ENCODE assay signal across 8 cellular contexts in genomic region chr20:37095108-37095608, GRCh38. TPM values are rescaled to one million over a fixed set of nuclear protein-coding genes. Genes with fewer than 3 reads are reported as not detected.
DNase-seq lines count a peak whose midpoint lies in the region; ATAC-seq and TF ChIP-seq lines count a peak whose summit lies in the region.

No MANE protein-coding gene starts in this region.

- peaks cover 18% of the 10 kb centered on the region for H3K36me3 Mint-ChIP-seq in central memory CD8-positive, alpha-beta T cell (ENCODE audit: insufficient read depth)

- H3K27ac ChIP-seq in AG04450 (ENCODE audit: low read depth, low read length) = no peak overlapping the region

- CTCF ChIA-PET in AG04450 (lab: Charles Lee) = interaction anchor here (0.5 to 1.7 kb wide), 5 partner anchors 14 to 101 kb away, joined by 3 to 6 read pairs (median 5); no protein-coding TSS in a partner anchor

- WGBS in lower leg skin, 2 donors = 1 to 3% methylated on average over 19 of the region's 19 CpGs

- TF ChIP-seq CTCF in AG04450 (IDR thresholded peaks at IDR 0.05; ENCODE audit: low read depth, low read length) (no peak), lower leg skin (IDR thresholded peaks at IDR 0.05) (no peak)

- DNase-seq in AG04450 (ENCODE audit: low read depth, low spot score) (no peak), T-helper 2 cell (peak in 4 of 5 experiments; percentile 25 to 84 (median 38)), lower leg skin (ENCODE audit: low spot score in 2 of 2) (peak in 1 of 2 donors; percentile 76), NCI-H226 (no peak)
- peak; percentile 22 to 37 for DNase-seq in central memory CD8-positive, alpha-beta T cell (ENCODE audit: low spot score in 2 of 2)
- peak; percentile 33 for DNase-seq in stimulated activated naive CD8-positive, alpha-beta T cell treated with anti-CD3 and anti-CD28 coated beads, Interleukin-15, Interleukin-2, amounts not matched to agents 100 U/mL and 50 U/mL, for 24 hours

- no peaks in the 10 kb centered on the region for H3K27me3 Mint-ChIP-seq in central memory CD8-positive, alpha-beta T cell

- peak overlapping the region; percentile 98 for H3K4me3 Mint-ChIP-seq in central memory CD8-positive, alpha-beta T cell

- POLR2A ChIA-PET in AG04450 (lab: Yijun Ruan, JAX) = interaction anchor here (1.6 kb wide), 1 partner anchor 83 kb away, joined by 9 read pairs; the partner anchor contains the start of genes MROH8 and RPN2

- peaks cover 22% of the 10 kb centered on the region for H3K4me1 Mint-ChIP-seq in central memory CD8-positive, alpha-beta T cell

- peak overlapping the region; percentile 98 for H3K27ac Mint-ChIP-seq in central memory CD8-positive, alpha-beta T cell (ENCODE audit: low read depth)

- H3K9me3 Mint-ChIP-seq in central memory CD8-positive, alpha-beta T cell = no peaks in the 10 kb centered on the region

- ATAC-seq in GM18861 (IDR thresholded peaks at IDR 0.05; ENCODE audit: unreplicated experiment) = peak; percentile 11
- peak; percentile 11 for ATAC-seq in HG03460 (IDR thresholded peaks at IDR 0.05; ENCODE audit: unreplicated experiment)
- peak; percentile 65 for ATAC-seq in central memory CD8-positive, alpha-beta T cell (replicated peaks; ENCODE audit: extremely low read depth, poor library complexity, severe bottlenecking)
- peak; percentile 42 for ATAC-seq in stimulated activated naive CD8-positive, alpha-beta T cell treated with anti-CD3 and anti-CD28 coated beads, Interleukin-15, Interleukin-2, amounts not matched to agents 100 U/mL and 50 U/mL, for 24 hours

- H3K27me3 ChIP-seq in AG04450 (ENCODE audit: control insufficient read depth, insufficient read depth, low read length) = no peaks in the 10 kb centered on the region

- no peaks in the 10 kb centered on the region for H3K9me3 ChIP-seq in AG04450 (ENCODE audit: control insufficient read depth, insufficient read depth, low read length)

- no peak for TF ChIP-seq POLR2A in lower leg skin (IDR thresholded peaks at IDR 0.05)

- peak overlapping the region; percentile 79 for H3K4me3 ChIP-seq in AG04450 (ENCODE audit: low read depth, low read length)
- H3K4me3 ChIP-seq in lower leg skin (ENCODE audit: low read depth, poor library complexity, severe bottlenecking) = peak overlapping the region; percentile 57

- intact Hi-C loops in lower leg skin (cut with DNase I; ENCODE audit: low total_unique reads) = no loop called here

RNA-seq across cellular contexts. Expression of gene RBL1, which starts 0.6 kb away (rescaled TPM):
- 2.8 and 4.2 TPM in 2 replicates for polyA plus RNA-seq in AG04450 (2011; rRNA removed)
- 2.5 and 6.0 TPM in 2 replicates for polyA minus RNA-seq in AG04450 (2011; rRNA and poly(A)+ RNA removed)
- 1 to 10 TPM; 3.4 to 5.3 (median 4.8) TPM for total RNA-seq in lower leg skin

Comparison
In these comparisons a context has a peak if more than half of its experiments do, and no peak if none do; other contexts are left out.
1. DNase-seq: peak in T-helper 2 cell (4 of 5), central memory CD8-positive, alpha-beta T cell (2 of 2) and stimulated activated naive CD8-positive, alpha-beta T cell treated with anti-CD3 and anti-CD28 coated beads, Interleukin-15, Interleukin-2, amounts not matched to agents 100 U/mL and 50 U/mL, for 24 hours (single experiment); none in AG04450 (single experiment) and NCI-H226 (single experiment).
2. ATAC-seq: peak in every context shown above with its lines; median percentile 65 in central memory CD8-positive, alpha-beta T cell; 42 in stimulated activated naive CD8-positive, alpha-beta T cell treated with anti-CD3 and anti-CD28 coated beads, Interleukin-15, Interleukin-2, amounts not matched to agents 100 U/mL and 50 U/mL, for 24 hours; 11 in GM18861; 11 in HG03460.